In the genomic region with DNA sequence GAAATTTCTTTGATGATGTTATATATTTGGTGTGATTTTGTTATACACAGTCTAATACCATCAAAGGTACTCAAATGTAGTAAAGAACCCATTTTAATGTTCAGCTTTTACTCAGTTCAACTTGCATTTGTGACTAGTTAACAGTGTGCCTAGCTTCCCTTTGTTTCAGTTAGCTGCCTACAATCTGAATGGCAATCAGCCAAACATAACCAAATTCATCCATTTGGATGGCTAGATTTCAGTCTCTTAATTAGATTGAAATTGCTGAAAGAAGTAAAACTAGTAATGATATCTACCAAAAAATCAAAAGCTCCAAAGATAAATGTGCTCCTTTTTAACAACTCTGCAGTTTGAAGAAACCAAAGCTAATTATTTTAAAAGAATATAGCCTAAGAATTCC, we compare ENCODE assay signal across 25 cellular contexts. TPM values are rescaled to one million over a fixed set of nuclear protein-coding genes. Genes with fewer than 3 reads are reported as not detected.
DNase-seq lines count a peak whose midpoint lies in the region; ATAC-seq and TF ChIP-seq lines count a peak whose summit lies in the region.
"Had no signal": no experiment of that assay in that cellular context is flagged by ENCODE, and none has a peak within 500 bp of the region (broad histone marks: within the 10 kb centered on the region; RNA-seq: fewer than 3 reads in every experiment).

No MANE protein-coding gene starts in this region.

- H3K4me1 Mint-ChIP-seq in chondrocyte (ENCODE audit: low read depth), result peaks cover 39% of the 10 kb centered on the region
- H3K4me1 Mint-ChIP-seq in naive thymus-derived CD4-positive, alpha-beta T cell, result peaks cover 0 to 12% (median 9%) of the 10 kb centered on the region in 7 donors

- no peak for ATAC-seq in GM21723 (IDR thresholded peaks at IDR 0.05; ENCODE audit: unreplicated experiment)
- no peak for ATAC-seq in naive thymus-derived CD4-positive, alpha-beta T cell
- ATAC-seq: A549, HepG2 had no signal

- peaks cover 7% of the 10 kb centered on the region for H3K4me1 ChIP-seq in A673 (ENCODE audit: insufficient read depth, low read length, poor library complexity, severe bottlenecking)
- peaks cover 20% of the 10 kb centered on the region for H3K4me1 ChIP-seq in HEK293 (ENCODE audit: control insufficient read depth, insufficient read depth, low read length)
- no peaks in the 10 kb centered on the region for H3K4me1 ChIP-seq in naive thymus-derived CD4-positive, alpha-beta T cell (ENCODE audit: control insufficient read depth in 2 of 2, insufficient read depth in 2 of 2, low read length in 2 of 2)
- H3K4me1 ChIP-seq: A549, Caco-2 had no signal

- no peaks in the 10 kb centered on the region for H3K9me3 Mint-ChIP-seq in chondrocyte (ENCODE audit: low read depth)
- peaks cover 0 to 8% (median 0%) of the 10 kb centered on the region in 11 donors for H3K9me3 Mint-ChIP-seq in naive thymus-derived CD4-positive, alpha-beta T cell
- H3K9me3 Mint-ChIP-seq: T-helper 1 cell treated with Interleukin-12 subunit alpha and Interleukin-12 subunit beta and Interleukin-4 antibody, amounts not matched to agents 30 μg/mL and 1 μg/mL, for 36 hours had no signal

- no peaks in the 10 kb centered on the region for H3K27me3 ChIP-seq in A673 (replicated peaks; ENCODE audit: insufficient read depth, low read depth, low read length, poor library complexity)
- H3K27me3 ChIP-seq in naive thymus-derived CD4-positive, alpha-beta T cell (ENCODE audit: control insufficient read depth in 2 of 2, insufficient read depth in 2 of 2, low read length in 2 of 2), result no peaks in the 10 kb centered on the region

- peak overlapping the region; percentile 12 for H3K27ac Mint-ChIP-seq in chondrocyte (ENCODE audit: unreplicated experiment)
- H3K27ac Mint-ChIP-seq in naive thymus-derived CD4-positive, alpha-beta T cell, result no peak overlapping the region
- H3K27ac Mint-ChIP-seq: CD4-positive, alpha-beta memory T cell; T-helper 1 cell treated with Interleukin-12 subunit alpha and Interleukin-12 subunit beta and Interleukin-4 antibody, amounts not matched to agents 30 μg/mL and 1 μg/mL, for 36 hours had no signal

- H3K4me3 ChIP-seq in A673 (ENCODE audit: low read depth, low read length, poor library complexity, severe bottlenecking), result no peak overlapping the region
- H3K4me3 ChIP-seq in HEK293 (ENCODE audit: low read depth, low read length), result no peak overlapping the region
- H3K4me3 ChIP-seq in naive thymus-derived CD4-positive, alpha-beta T cell (ENCODE audit: low read length), result no peak overlapping the region
- H3K4me3 ChIP-seq: A549 had no signal

- peaks cover 8% of the 10 kb centered on the region for H3K36me3 Mint-ChIP-seq in chondrocyte (ENCODE audit: low read depth)
- H3K36me3 Mint-ChIP-seq in naive thymus-derived CD4-positive, alpha-beta T cell, result no peaks in the 10 kb centered on the region
- H3K36me3 Mint-ChIP-seq: CD4-positive, alpha-beta memory T cell had no signal

- no peak overlapping the region for H3K4me3 Mint-ChIP-seq in chondrocyte (ENCODE audit: unreplicated experiment)
- H3K4me3 Mint-ChIP-seq in naive thymus-derived CD4-positive, alpha-beta T cell, result no peak overlapping the region
- H3K4me3 Mint-ChIP-seq: CD4-positive, alpha-beta memory T cell; T-helper 1 cell treated with Interleukin-12 subunit alpha and Interleukin-12 subunit beta and Interleukin-4 antibody, amounts not matched to agents 30 μg/mL and 1 μg/mL, for 36 hours had no signal

- CTCF ChIA-PET in A673 (lab: Charles Lee) (no interaction called here), HEK293 (lab: Yijun Ruan, JAX) (interaction anchor here (0.5 to 1.9 kb wide), 2 partner anchors 11 to 265 kb away, joined by 3 to 6 read pairs; no protein-coding TSS in a partner anchor)
- CTCF ChIA-PET in naive thymus-derived CD4-positive, alpha-beta T cell (lab: Charles Lee), result no interaction called here

- intact Hi-C loops in A673 (cut with micrococcal nuclease; ENCODE audit: unreplicated experiment), result no loop called here
- intact Hi-C loops in naive thymus-derived CD4-positive, alpha-beta T cell (cut with micrococcal nuclease), result no loop called here

- no peak overlapping the region for H3K27ac ChIP-seq in A673 (ENCODE audit: low read depth, low read length, poor library complexity, severe bottlenecking)
- no peak overlapping the region for H3K27ac ChIP-seq in HEK293 (ENCODE audit: extremely low read depth, low read depth, low read length)
- no peak overlapping the region for H3K27ac ChIP-seq in naive thymus-derived CD4-positive, alpha-beta T cell (ENCODE audit: low read depth, low read length)
- H3K27ac ChIP-seq: A549 had no signal

- POLR2A ChIA-PET in A673 (lab: Charles Lee; ENCODE audit: low non-redundant PET), result no interaction called here
- POLR2A ChIA-PET in HEK293 (lab: Yijun Ruan, JAX), result no interaction called here
- POLR2A ChIA-PET in naive thymus-derived CD4-positive, alpha-beta T cell (lab: Charles Lee), result no interaction called here

- no TSS peak for BruUV-seq in A673 (replicated peaks; lab: Mats Ljungman, UMichigan)

- H3K36me3 ChIP-seq in A673 (ENCODE audit: insufficient read depth, low read length, poor library complexity, severe bottlenecking) (peaks cover 4% of the 10 kb centered on the region), HEK293 (ENCODE audit: control insufficient read depth in 2 of 2, insufficient read depth in 1 of 2, low read length in 2 of 2) (peaks cover 0 to 21% of the 10 kb centered on the region in 2 experiments; a peak in 2 of 3 replicates)
- H3K36me3 ChIP-seq in naive thymus-derived CD4-positive, alpha-beta T cell (ENCODE audit: control insufficient read depth in 2 of 3, insufficient read depth in 3 of 3, low read length in 3 of 3), result no peaks in the 10 kb centered on the region

- no peak for TF ChIP-seq CTCF in A673 (conservative IDR thresholded peaks at IDR 0.05; ENCODE audit: low read depth, low read length)
- no peak for TF ChIP-seq CTCF in HEK293 (tag by site-specific recombination; IDR thresholded peaks at IDR 0.05)
- no peak for TF ChIP-seq CTCF in chondrocyte (IDR thresholded peaks at IDR 0.05)

- peak; percentile 13 for DNase-seq in A673 (ENCODE audit: low spot score)
- DNase-seq in NCI-H2171 (lab: John Stamatoyannopoulos, UW), result peak; percentile 17
- DNase-seq in chondrocyte (ENCODE audit: low spot score), result no peak
- no peak for DNase-seq in pons (ENCODE audit: low spot score)
- DNase-seq in naive thymus-derived CD4-positive, alpha-beta T cell, result no peak
- DNase-seq: C1 segment of cervical spinal cord; Caco-2; CD4-positive, alpha-beta memory T cell; HCEC 1CT; Karpas-422; NCI-H1092 treated with DMSO at 0.1 percent for 48 hours; NCI-H146; NCI-H2081; NCI-H226; NCI-H510A treated with DMSO at 0.1 percent for 48 hours; SIG-M5; SK-N-SH; SW 1271; T-helper 9 cell had no signal

- no peaks in the 10 kb centered on the region for H3K27me3 Mint-ChIP-seq in chondrocyte (ENCODE audit: low read depth)
- peaks cover 6 to 29% (median 26%) of the 10 kb centered on the region in 5 donors for H3K27me3 Mint-ChIP-seq in naive thymus-derived CD4-positive, alpha-beta T cell

- H3K9me3 ChIP-seq in A673 (ENCODE audit: low read depth, low read length, poor library complexity, severe bottlenecking), result no peaks in the 10 kb centered on the region
- no peaks in the 10 kb centered on the region for H3K9me3 ChIP-seq in HEK293 (ENCODE audit: control insufficient read depth, insufficient read depth, low read depth, low read length)
- no peaks in the 10 kb centered on the region for H3K9me3 ChIP-seq in naive thymus-derived CD4-positive, alpha-beta T cell (ENCODE audit: control insufficient read depth in 2 of 3, low read length in 3 of 3)
- H3K9me3 ChIP-seq: A549, Caco-2, SK-N-SH had no signal

TF ChIP-seq in HEK293, 187 proteins besides CTCF, POLR2A, EP300 and RAD21 (continues in another document):
- TF ChIP-seq, protein P1, sequence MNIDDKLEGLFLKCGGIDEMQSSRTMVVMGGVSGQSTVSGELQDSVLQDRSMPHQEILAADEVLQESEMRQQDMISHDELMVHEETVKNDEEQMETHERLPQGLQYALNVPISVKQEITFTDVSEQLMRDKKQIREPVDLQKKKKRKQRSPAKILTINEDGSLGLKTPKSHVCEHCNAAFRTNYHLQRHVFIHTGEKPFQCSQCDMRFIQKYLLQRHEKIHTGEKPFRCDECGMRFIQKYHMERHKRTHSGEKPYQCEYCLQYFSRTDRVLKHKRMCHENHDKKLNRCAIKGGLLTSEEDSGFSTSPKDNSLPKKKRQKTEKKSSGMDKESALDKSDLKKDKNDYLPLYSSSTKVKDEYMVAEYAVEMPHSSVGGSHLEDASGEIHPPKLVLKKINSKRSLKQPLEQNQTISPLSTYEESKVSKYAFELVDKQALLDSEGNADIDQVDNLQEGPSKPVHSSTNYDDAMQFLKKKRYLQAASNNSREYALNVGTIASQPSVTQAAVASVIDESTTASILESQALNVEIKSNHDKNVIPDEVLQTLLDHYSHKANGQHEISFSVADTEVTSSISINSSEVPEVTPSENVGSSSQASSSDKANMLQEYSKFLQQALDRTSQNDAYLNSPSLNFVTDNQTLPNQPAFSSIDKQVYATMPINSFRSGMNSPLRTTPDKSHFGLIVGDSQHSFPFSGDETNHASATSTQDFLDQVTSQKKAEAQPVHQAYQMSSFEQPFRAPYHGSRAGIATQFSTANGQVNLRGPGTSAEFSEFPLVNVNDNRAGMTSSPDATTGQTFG (tag by site-specific recombination; IDR thresholded peaks at IDR 0.05; ENCODE audit: borderline replicate concordance), result no peak
- peak; percentile 99 for TF ChIP-seq ZNF664 (tag by site-specific recombination; IDR thresholded peaks at IDR 0.05)

RNA-seq across cellular contexts. Expression of a gene that starts 6.9 kb away (rescaled TPM):
- total RNA-seq in A673 (2021) (8.4 and 10.7 TPM in 2 replicates), chondrocyte (55.4 to 83.5 TPM (median 55.4 TPM) in 3 replicates)
- not detected for total RNA-seq in naive thymus-derived CD4-positive, alpha-beta T cell
- not detected for polyA plus RNA-seq in naive thymus-derived CD4-positive, alpha-beta T cell
- total RNA-seq: Caco-2; CD4-positive, alpha-beta memory T cell; HepG2; HT1080 had no signal
- polyA plus RNA-seq: CD4-positive, alpha-beta memory T cell; HepG2 had no signal

Comparison
In these comparisons a context has a peak if more than half of its experiments do, and no peak if none do; other contexts are left out.
1. DNase-seq: peak in A673 (single experiment) and NCI-H2171 (single experiment); none in chondrocyte (single experiment), pons (single experiment) and naive thymus-derived CD4-positive, alpha-beta T cell (0 of 9).